Comparison of ENCODE assay signal across 11 cellular contexts in the genomic region with DNA sequence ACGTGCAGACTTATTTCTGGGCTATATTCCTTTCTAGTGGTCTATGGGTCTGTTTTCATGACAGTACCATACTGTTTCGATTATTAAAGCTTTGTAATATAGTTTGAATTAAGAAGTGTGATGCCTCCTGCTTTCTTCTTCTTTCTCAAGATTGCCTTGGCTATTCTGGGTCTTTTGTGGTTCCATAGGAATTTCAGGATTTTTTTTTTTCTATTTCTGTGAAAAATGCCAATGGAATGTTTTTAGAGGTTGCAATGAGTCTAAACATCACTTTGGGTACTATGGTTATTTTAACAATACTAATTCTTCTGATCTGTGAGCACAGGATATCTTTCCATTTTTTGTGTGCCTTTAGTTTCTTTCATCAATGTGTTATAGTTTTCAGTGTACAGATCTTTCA.
DNase-seq lines count a peak whose midpoint lies in the region; ATAC-seq and TF ChIP-seq lines count a peak whose summit lies in the region.
"Had no signal": no experiment of that assay in that cellular context is flagged by ENCODE, and none has a peak within 500 bp of the region (broad histone marks: within the 10 kb centered on the region; RNA-seq: fewer than 3 reads in every experiment).

No MANE protein-coding gene starts in this region.

- TF ChIP-seq CTCF in fibroblast of mammary gland (conservative IDR thresholded peaks at IDR 0.05; ENCODE audit: control insufficient read depth, insufficient read depth, low read depth, low read length), result no peak

- ATAC-seq in GM21360 (IDR thresholded peaks at IDR 0.05; ENCODE audit: unreplicated experiment), result no peak

- DNase-seq in ELR (ENCODE audit: low read depth) (peak; percentile 34), LHCN-M2 (ENCODE audit: low read depth) (peak; percentile 34), fibroblast of mammary gland (ENCODE audit: low read depth) (peak; percentile 21), H4 (ENCODE audit: low spot score) (no peak)
- DNase-seq in stimulated activated CD4-positive, alpha-beta T cell treated with anti-CD3 and anti-CD28 coated beads, Interleukin-4, amount 100 ng/mL, for 1 hour, result no peak
- DNase-seq: AML-193; Caco-2; CD8-positive, alpha-beta memory T cell; DMS53 had no signal

- H3K4me3 ChIP-seq in fibroblast of mammary gland (ENCODE audit: control insufficient read depth, low read depth, low read length), result no peak overlapping the region
- H3K4me3 ChIP-seq: BLaER1 had no signal

Comparison
In these comparisons a context has a peak if more than half of its experiments do, and no peak if none do; other contexts are left out.
1. DNase-seq: peak in ELR (single experiment), LHCN-M2 (single experiment) and fibroblast of mammary gland (single experiment); none in H4 (single experiment) and stimulated activated CD4-positive, alpha-beta T cell treated with anti-CD3 and anti-CD28 coated beads, Interleukin-4, amount 100 ng/mL, for 1 hour (single experiment).